Comparison of ENCODE assay signal across 21 cellular contexts in the genomic region with DNA sequence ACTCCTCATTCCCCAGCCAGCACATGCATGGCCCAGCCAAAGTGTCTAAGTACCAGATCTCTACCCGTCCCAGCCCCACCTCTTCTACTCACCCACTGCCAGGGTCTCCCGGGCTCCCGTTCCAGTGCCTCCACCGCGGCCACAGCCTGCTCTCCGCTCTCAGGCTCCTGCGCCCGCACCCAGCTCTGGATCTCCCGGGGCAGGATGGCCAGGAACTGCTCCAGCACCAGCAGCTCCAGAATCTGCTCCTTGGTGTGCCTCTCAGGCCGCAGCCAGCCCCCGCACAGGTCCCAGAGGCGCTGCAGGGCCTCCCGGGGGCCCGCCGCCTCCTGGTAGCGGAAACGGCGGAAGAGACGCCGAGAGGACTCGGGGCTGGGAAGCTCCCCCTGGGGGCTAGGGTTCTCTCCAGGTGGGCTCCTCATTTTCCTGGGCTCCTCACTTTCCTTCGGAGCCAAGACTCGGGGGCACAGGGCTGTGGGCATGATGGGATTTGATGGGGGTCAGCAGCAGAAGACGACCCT. TPM values are rescaled to one million over a fixed set of nuclear protein-coding genes. Genes with fewer than 3 reads are reported as not detected.
DNase-seq lines count a peak whose midpoint lies in the region; ATAC-seq and TF ChIP-seq lines count a peak whose summit lies in the region.
"Had no signal": no experiment of that assay in that cellular context is flagged by ENCODE, and none has a peak within 500 bp of the region (broad histone marks: within the 10 kb centered on the region; RNA-seq: fewer than 3 reads in every experiment).

No MANE protein-coding gene starts in this region.

- no peaks in the 10 kb centered on the region for H3K9me3 Mint-ChIP-seq in natural killer cell
- H3K9me3 Mint-ChIP-seq in natural killer cell treated with Interleukin-12 subunit alpha and Interleukin-12 subunit beta and Interleukin-15 and Interleukin-18, amount 100 ng/mL, for 72 hours, result no peaks in the 10 kb centered on the region
- H3K9me3 Mint-ChIP-seq in activated CD8-positive, alpha-beta T cell treated with anti-CD3 and anti-CD28 coated beads, Interleukin-2, amount 10 ng/mL, durations not matched to agents 7 days and 5 days (ENCODE audit: insufficient read depth), result no peaks in the 10 kb centered on the region
- H3K9me3 Mint-ChIP-seq in immature natural killer cell, result no peaks in the 10 kb centered on the region

- intact Hi-C loops in natural killer cell (cut with micrococcal nuclease), result no loop called here

- H3K27me3 Mint-ChIP-seq in natural killer cell (ENCODE audit: low read depth in 2 of 2) (no peaks in the 10 kb centered on the region), immature natural killer cell (ENCODE audit: low read depth in 3 of 3) (peaks cover 0 to 7% (median 1%) of the 10 kb centered on the region in 3 donors)
- no peaks in the 10 kb centered on the region for H3K27me3 Mint-ChIP-seq in natural killer cell treated with Interleukin-12 subunit alpha and Interleukin-12 subunit beta and Interleukin-15 and Interleukin-18, amount 100 ng/mL, for 72 hours
- H3K27me3 Mint-ChIP-seq in activated CD8-positive, alpha-beta T cell treated with anti-CD3 and anti-CD28 coated beads, Interleukin-2, amount 10 ng/mL, durations not matched to agents 7 days and 5 days (ENCODE audit: low read depth), result no peaks in the 10 kb centered on the region

- CTCF ChIA-PET in activated CD8-positive, alpha-beta T cell treated with anti-CD3 and anti-CD28 coated beads, Interleukin-2, amount 10 ng/mL, durations not matched to agents 7 days and 5 days (lab: Charles Lee), result no interaction called here

- H3K27ac ChIP-seq in thymus (ENCODE audit: low read depth) (peak overlapping the region; percentile 83), SJCRH30 (no peak overlapping the region)
- H3K27ac ChIP-seq: A549, C4-2B, GM23248, HL-60, Peyer's patch had no signal

- TF ChIP-seq CTCF in natural killer cell (IDR thresholded peaks at IDR 0.05), result no peak

- H3K4me3 ChIP-seq in thymus (ENCODE audit: low read length) (no peak overlapping the region), SJCRH30 (no peak overlapping the region)
- H3K4me3 ChIP-seq: A549, GM23248, MG63, Peyer's patch had no signal

- no peaks in the 10 kb centered on the region for H3K27me3 ChIP-seq in thymus (ENCODE audit: control insufficient read depth, insufficient read depth)
- H3K27me3 ChIP-seq in SJCRH30, result no peaks in the 10 kb centered on the region
- H3K27me3 ChIP-seq: MG63, Peyer's patch had no signal

- no peaks in the 10 kb centered on the region for H3K36me3 Mint-ChIP-seq in natural killer cell
- no peaks in the 10 kb centered on the region for H3K36me3 Mint-ChIP-seq in natural killer cell treated with Interleukin-12 subunit alpha and Interleukin-12 subunit beta and Interleukin-15 and Interleukin-18, amount 100 ng/mL, for 72 hours
- H3K36me3 Mint-ChIP-seq in activated CD8-positive, alpha-beta T cell treated with anti-CD3 and anti-CD28 coated beads, Interleukin-2, amount 10 ng/mL, durations not matched to agents 7 days and 5 days (ENCODE audit: low read depth), result peaks cover 38% of the 10 kb centered on the region
- H3K36me3 Mint-ChIP-seq in immature natural killer cell, result peaks cover 4 to 12% (median 5%) of the 10 kb centered on the region in 3 donors

- no peak for DNase-seq in natural killer cell
- no peak for DNase-seq in natural killer cell treated with Interleukin-12 subunit alpha and Interleukin-12 subunit beta and Interleukin-15 and Interleukin-18, amount 100 ng/mL, for 72 hours (ENCODE audit: low spot score)
- no peak for DNase-seq in activated CD8-positive, alpha-beta T cell treated with anti-CD3 and anti-CD28 coated beads, Interleukin-2, amount 10 ng/mL, durations not matched to agents 7 days and 5 days
- no peak for DNase-seq in immature natural killer cell
- DNase-seq in GOT3 (lab: John Stamatoyannopoulos, UW), result no peak
- no peak for DNase-seq in SJCRH30
- DNase-seq in SKM-1 (lab: John Stamatoyannopoulos, UW; ENCODE audit: unreplicated experiment), result no peak
- DNase-seq: GM23248, KBM-7, MG63, NCI-H1092, NCI-H146, NCI-H2081 treated with DMSO at 0.1 percent for 48 hours, NCI-H524, Peyer's patch, SK-N-SH had no signal

- H3K27ac Mint-ChIP-seq in natural killer cell (no peak overlapping the region), immature natural killer cell (no peak overlapping the region)
- H3K27ac Mint-ChIP-seq in natural killer cell treated with Interleukin-12 subunit alpha and Interleukin-12 subunit beta and Interleukin-15 and Interleukin-18, amount 100 ng/mL, for 72 hours, result no peak overlapping the region
- H3K27ac Mint-ChIP-seq in activated CD8-positive, alpha-beta T cell treated with anti-CD3 and anti-CD28 coated beads, Interleukin-2, amount 10 ng/mL, durations not matched to agents 7 days and 5 days, result no peak overlapping the region

- ATAC-seq in natural killer cell, result no peak
- ATAC-seq in natural killer cell treated with Interleukin-12 subunit alpha and Interleukin-12 subunit beta and Interleukin-15 and Interleukin-18, amount 100 ng/mL, for 72 hours, result no peak
- no peak for ATAC-seq in activated CD8-positive, alpha-beta T cell treated with anti-CD3 and anti-CD28 coated beads, Interleukin-2, amount 10 ng/mL, durations not matched to agents 7 days and 5 days
- ATAC-seq: A549, Right ventricle myocardium inferior had no signal

- peaks cover 69% of the 10 kb centered on the region for H3K4me1 ChIP-seq in thymus (ENCODE audit: control insufficient read depth, insufficient read depth, low read length)
- peaks cover 11% of the 10 kb centered on the region; the same call in 1 of the 2 replicates for H3K4me1 ChIP-seq in SJCRH30

- POLR2A ChIA-PET in activated CD8-positive, alpha-beta T cell treated with anti-CD3 and anti-CD28 coated beads, Interleukin-2, amount 10 ng/mL, durations not matched to agents 7 days and 5 days (lab: Charles Lee), result no interaction called here

- H3K4me3 Mint-ChIP-seq in natural killer cell (peak overlapping the region; percentile 25), immature natural killer cell (peak overlapping the region in 4 of 5 donors; percentile 21 to 94 (median 90))
- no peak overlapping the region for H3K4me3 Mint-ChIP-seq in natural killer cell treated with Interleukin-12 subunit alpha and Interleukin-12 subunit beta and Interleukin-15 and Interleukin-18, amount 100 ng/mL, for 72 hours
- peak overlapping the region; percentile 13 for H3K4me3 Mint-ChIP-seq in activated CD8-positive, alpha-beta T cell treated with anti-CD3 and anti-CD28 coated beads, Interleukin-2, amount 10 ng/mL, durations not matched to agents 7 days and 5 days

- no peaks in the 10 kb centered on the region for H3K9me3 ChIP-seq in thymus (ENCODE audit: control insufficient read depth)
- no peaks in the 10 kb centered on the region for H3K9me3 ChIP-seq in SJCRH30 (replicated peaks)
- H3K9me3 ChIP-seq: A549, MG63, Peyer's patch, SK-N-SH had no signal

- H3K36me3 ChIP-seq in thymus (ENCODE audit: control insufficient read depth, insufficient read depth), result peaks cover 19% of the 10 kb centered on the region
- H3K36me3 ChIP-seq in SJCRH30, result peaks cover 30% of the 10 kb centered on the region

- WGBS in thymus, result over 99% methylated on average over 24 of the region's 24 CpGs

- peaks cover 18 to 32% of the 10 kb centered on the region in 2 donors for H3K4me1 Mint-ChIP-seq in natural killer cell
- peaks cover 16 to 17% of the 10 kb centered on the region in 2 donors for H3K4me1 Mint-ChIP-seq in natural killer cell treated with Interleukin-12 subunit alpha and Interleukin-12 subunit beta and Interleukin-15 and Interleukin-18, amount 100 ng/mL, for 72 hours (ENCODE audit: low read depth in 2 of 2)
- peaks cover 67% of the 10 kb centered on the region for H3K4me1 Mint-ChIP-seq in activated CD8-positive, alpha-beta T cell treated with anti-CD3 and anti-CD28 coated beads, Interleukin-2, amount 10 ng/mL, durations not matched to agents 7 days and 5 days (ENCODE audit: low read depth)
- H3K4me1 Mint-ChIP-seq in immature natural killer cell, result peaks cover 17 to 20% of the 10 kb centered on the region in 2 donors

RNA-seq across cellular contexts. Expression of a gene that starts 2.5 kb away (rescaled TPM):
- 10 to 100 TPM; 25.6 to 33.0 (median 27.9) TPM for total RNA-seq in natural killer cell
- total RNA-seq in natural killer cell treated with Interleukin-12 subunit alpha and Interleukin-12 subunit beta and Interleukin-15 and Interleukin-18, amount 100 ng/mL, for 72 hours, result 10 to 100 TPM; 17.2 to 24.5 TPM
- 10 to 100 TPM; 20.5 to 22.0 TPM for total RNA-seq in activated CD8-positive, alpha-beta T cell treated with anti-CD3 and anti-CD28 coated beads, Interleukin-2, amount 10 ng/mL, durations not matched to agents 7 days and 5 days
- polyA plus RNA-seq in immature natural killer cell (10 to 100 TPM in 2 of 3 donors, 1 to 10 TPM in 1; 2.7 to 11.0 (median 10.5) TPM), thymus (40.0 TPM)
- 33.5 and 35.2 TPM in 2 replicates for total RNA-seq in SJCRH30 (2014; rRNA removed; shearing (Covaris generic))
